Comparison of ENCODE assay signal across 9 cellular contexts in the genomic region with DNA sequence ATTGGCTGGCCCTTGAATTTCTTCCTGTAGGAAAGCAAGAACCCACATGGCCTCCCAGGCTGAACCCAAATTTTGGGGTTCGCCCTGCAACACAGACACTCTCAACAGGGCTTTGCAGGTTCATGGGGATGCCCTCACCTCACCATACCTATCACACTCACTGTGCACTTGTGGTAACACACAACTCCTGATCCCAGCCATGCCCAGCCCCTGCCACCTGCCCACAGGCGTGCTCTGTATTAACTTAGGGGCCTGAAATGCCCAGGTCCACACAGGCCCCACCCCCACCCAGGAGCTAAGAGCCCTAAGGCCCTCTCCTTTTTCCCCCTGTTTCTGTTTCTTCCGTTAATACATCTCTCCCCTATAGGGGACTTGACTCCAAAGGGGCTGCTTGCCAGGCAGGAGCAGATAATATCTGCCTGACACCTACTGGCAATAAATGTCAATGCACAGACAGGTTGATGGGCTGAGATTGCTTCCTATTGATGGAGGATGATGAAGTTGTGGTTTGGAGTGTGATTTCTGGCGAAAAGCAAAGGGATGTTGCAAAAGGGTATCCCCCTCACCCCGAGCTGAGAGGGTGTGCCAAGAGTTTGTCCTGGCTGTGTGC.
DNase-seq lines count a peak whose midpoint lies in the region; ATAC-seq, FAIRE-seq and TF ChIP-seq lines count a peak whose summit lies in the region.
"Had no signal": no experiment of that assay in that cellular context is flagged by ENCODE, and none has a peak within 500 bp of the region (broad histone marks: within the 10 kb centered on the region; RNA-seq: fewer than 3 reads in every experiment).

No MANE protein-coding gene starts in this region.

- no peaks in the 10 kb centered on the region for H3K4me1 Mint-ChIP-seq in Caco-2 (ENCODE audit: low read depth, unreplicated experiment)
- no peaks in the 10 kb centered on the region for H3K4me1 Mint-ChIP-seq in Calu3 (ENCODE audit: low read depth, unreplicated experiment)

- intact Hi-C loops in Caco-2 (cut with micrococcal nuclease; ENCODE audit: unreplicated experiment) = no loop called here
- intact Hi-C loops in Calu3 (cut with micrococcal nuclease; ENCODE audit: unreplicated experiment) = no loop called here

- BruUV-seq in Caco-2 (replicated peaks; lab: Mats Ljungman, UMichigan) (no TSS peak), Calu3 (replicated peaks; lab: Mats Ljungman, UMichigan) (no TSS peak)

- H3K9me3 Mint-ChIP-seq in Caco-2 (ENCODE audit: unreplicated experiment) (no peaks in the 10 kb centered on the region), Calu3 (ENCODE audit: low read depth, unreplicated experiment) (peaks cover 11% of the 10 kb centered on the region)
- H3K9me3 Mint-ChIP-seq: effector memory CD8-positive, alpha-beta T cell had no signal

- whole genome bisulfite sequencing in liver = 51% methylated on average over 5 of the region's 5 CpGs

- H3K36me3 ChIP-seq in Caco-2 (ENCODE audit: control insufficient read depth, insufficient read depth, low read length) = no peaks in the 10 kb centered on the region
- no peaks in the 10 kb centered on the region for H3K36me3 ChIP-seq in liver (ENCODE audit: control insufficient read depth in 4 of 4, insufficient read depth in 3 of 4, low read depth in 1 of 4, low read length in 3 of 4)

- H3K27me3 ChIP-seq in Caco-2 (replicated peaks; ENCODE audit: control insufficient read depth, insufficient read depth, low read length) (no peaks in the 10 kb centered on the region), liver (ENCODE audit: control insufficient read depth in 4 of 4, insufficient read depth in 4 of 4, low read length in 3 of 4) (no peaks in the 10 kb centered on the region)

- no peaks in the 10 kb centered on the region for H3K36me3 Mint-ChIP-seq in Caco-2 (ENCODE audit: insufficient read depth, unreplicated experiment)
- H3K36me3 Mint-ChIP-seq in Calu3 (ENCODE audit: insufficient read depth, unreplicated experiment) = no peaks in the 10 kb centered on the region

- H3K4me3 ChIP-seq in Caco-2 (ENCODE audit: low read depth, low read length) (no peak overlapping the region), liver (ENCODE audit: low read depth in 1 of 3, low read length in 3 of 3) (no peak overlapping the region)

- POLR2A ChIA-PET in Caco-2 (lab: Charles Lee) = no interaction called here
- POLR2A ChIA-PET in HEK293T (lab: Yijun Ruan, JAX) = no interaction called here

- CTCF ChIA-PET in Caco-2 (lab: Charles Lee) (no interaction called here), HEK293T (lab: Yijun Ruan, JAX) (no interaction called here), Calu3 (lab: Charles Lee) (no interaction called here)

- ATAC-seq in HG02678 (IDR thresholded peaks at IDR 0.05; ENCODE audit: unreplicated experiment) (no peak), HG03354 (IDR thresholded peaks at IDR 0.05; ENCODE audit: poor library complexity, severe bottlenecking, unreplicated experiment) (no peak)
- ATAC-seq: effector memory CD8-positive, alpha-beta T cell had no signal

- no peaks in the 10 kb centered on the region for H3K4me1 ChIP-seq in Caco-2
- no peaks in the 10 kb centered on the region for H3K4me1 ChIP-seq in liver (ENCODE audit: control insufficient read depth in 4 of 4, insufficient read depth in 4 of 4, low read length in 3 of 4)

- H3K9ac ChIP-seq in liver (ENCODE audit: low read depth in 1 of 2, low read length in 2 of 2) = no peak overlapping the region

- no peak overlapping the region for H3K27ac Mint-ChIP-seq in Caco-2 (ENCODE audit: unreplicated experiment)
- no peak overlapping the region for H3K27ac Mint-ChIP-seq in Calu3 (ENCODE audit: unreplicated experiment)
- H3K27ac Mint-ChIP-seq: effector memory CD8-positive, alpha-beta T cell had no signal

- H3K4me3 Mint-ChIP-seq in Caco-2 (ENCODE audit: unreplicated experiment) (no peak overlapping the region), Calu3 (ENCODE audit: low read depth, unreplicated experiment) (no peak overlapping the region)
- H3K4me3 Mint-ChIP-seq: effector memory CD8-positive, alpha-beta T cell had no signal

- no peak for FAIRE-seq in H54 (lab: Jason Lieb, UNC)

- DNase-seq in Caco-2 (peak in 1 of 2 experiments; percentile 8), HEK293T (ENCODE audit: extremely low spot score) (peak; percentile 25), SW480 (ENCODE audit: low spot score) (peak; percentile 32), Calu3 (no peak), H54 (ENCODE audit: insufficient read length, low spot score) (no peak)
- DNase-seq: effector memory CD8-positive, alpha-beta T cell had no signal

- TF ChIP-seq RAD21 in liver (IDR thresholded peaks at IDR 0.05) = peak; percentile 61 to 70

- H3K27ac ChIP-seq in liver (ENCODE audit: low read depth in 1 of 2, low read length in 2 of 2) = no peak overlapping the region

- TF ChIP-seq CTCF in Caco-2 (IDR thresholded peaks at IDR 0.05; ENCODE audit: insufficient read depth in 1 of 2, low read depth in 1 of 2, low read length in 1 of 2, severe bottlenecking in 1 of 2, unreplicated experiment in 1 of 2) = peak; percentile 40 to 47
- peak; percentile 41 for TF ChIP-seq CTCF in liver (IDR thresholded peaks at IDR 0.05; ENCODE audit: low read depth, low read length, missing input control)
- no peak for TF ChIP-seq CTCF in Calu3 (IDR thresholded peaks at IDR 0.05; ENCODE audit: unreplicated experiment)

- no peak for TF ChIP-seq POLR2A in H54 (IDR thresholded peaks at IDR 0.05; ENCODE audit: low read depth, low read length)

- H3K9me3 ChIP-seq in Caco-2 = no peaks in the 10 kb centered on the region
- no peaks in the 10 kb centered on the region for H3K9me3 ChIP-seq in liver (ENCODE audit: control insufficient read depth in 4 of 4, low read length in 3 of 4)

- peaks cover 10% of the 10 kb centered on the region for H3K27me3 Mint-ChIP-seq in Caco-2 (ENCODE audit: insufficient read depth, unreplicated experiment)
- no peaks in the 10 kb centered on the region for H3K27me3 Mint-ChIP-seq in Calu3 (ENCODE audit: unreplicated experiment)

TF ChIP-seq in HEK293T, 16 proteins besides CTCF, POLR2A, EP300 and RAD21:
- TF ChIP-seq ELF4 (IDR thresholded peaks at IDR 0.05) = no peak

TF ChIP-seq in liver, 16 proteins besides CTCF, POLR2A, EP300 and RAD21:
- TF ChIP-seq RXRA (IDR thresholded peaks at IDR 0.05) (no peak), FOXA1 (IDR thresholded peaks at IDR 0.05) (no peak), TAF1 (conservative IDR thresholded peaks at IDR 0.05) (no peak)
- TF ChIP-seq, protein P1, sequence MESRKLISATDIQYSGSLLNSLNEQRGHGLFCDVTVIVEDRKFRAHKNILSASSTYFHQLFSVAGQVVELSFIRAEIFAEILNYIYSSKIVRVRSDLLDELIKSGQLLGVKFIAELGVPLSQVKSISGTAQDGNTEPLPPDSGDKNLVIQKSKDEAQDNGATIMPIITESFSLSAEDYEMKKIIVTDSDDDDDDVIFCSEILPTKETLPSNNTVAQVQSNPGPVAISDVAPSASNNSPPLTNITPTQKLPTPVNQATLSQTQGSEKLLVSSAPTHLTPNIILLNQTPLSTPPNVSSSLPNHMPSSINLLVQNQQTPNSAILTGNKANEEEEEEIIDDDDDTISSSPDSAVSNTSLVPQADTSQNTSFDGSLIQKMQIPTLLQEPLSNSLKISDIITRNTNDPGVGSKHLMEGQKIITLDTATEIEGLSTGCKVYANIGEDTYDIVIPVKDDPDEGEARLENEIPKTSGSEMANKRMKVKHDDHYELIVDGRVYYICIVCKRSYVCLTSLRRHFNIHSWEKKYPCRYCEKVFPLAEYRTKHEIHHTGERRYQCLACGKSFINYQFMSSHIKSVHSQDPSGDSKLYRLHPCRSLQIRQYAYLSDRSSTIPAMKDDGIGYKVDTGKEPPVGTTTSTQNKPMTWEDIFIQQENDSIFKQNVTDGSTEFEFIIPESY (IDR thresholded peaks at IDR 0.05) = no peak

Comparison
In these comparisons a context has a peak if more than half of its experiments do, and no peak if none do; other contexts are left out.
1. DNase-seq: peak in HEK293T (single experiment) and SW480 (single experiment); none in Calu3 (single experiment) and H54 (single experiment).